In the genomic region with DNA sequence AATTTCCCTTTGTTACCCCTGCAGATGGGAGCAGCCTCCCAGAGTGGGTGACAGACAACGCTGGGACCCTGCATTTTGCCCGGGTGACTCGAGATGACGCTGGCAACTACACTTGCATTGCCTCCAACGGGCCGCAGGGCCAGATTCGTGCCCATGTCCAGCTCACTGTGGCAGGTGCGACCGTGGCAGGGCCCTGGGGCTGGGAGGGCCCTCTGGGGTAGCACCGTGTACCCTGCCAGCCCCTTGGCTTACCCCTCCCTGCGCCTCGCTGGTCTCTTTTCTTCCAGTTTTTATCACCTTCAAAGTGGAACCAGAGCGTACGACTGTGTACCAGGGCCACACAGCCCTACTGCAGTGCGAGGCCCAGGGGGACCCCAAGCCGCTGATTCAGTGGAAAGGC, we compare ENCODE assay signal across 8 cellular contexts.
"Had no signal": no experiment of that assay in that cellular context is flagged by ENCODE, and none has a peak within 500 bp of the region (broad histone marks: within the 10 kb centered on the region; RNA-seq: fewer than 3 reads in every experiment).

No MANE protein-coding gene starts in this region.

- H3K27me3 Mint-ChIP-seq: activated CD4-positive, alpha-beta memory T cell treated with anti-CD3 and anti-CD28 coated beads, Interleukin-2, amount 10 ng/mL, durations not matched to agents 7 days and 5 days had no signal

- ATAC-seq: left lobe of liver, upper lobe of right lung, WTC11 had no signal

- H3K9me3 Mint-ChIP-seq: activated CD4-positive, alpha-beta memory T cell treated with anti-CD3 and anti-CD28 coated beads, Interleukin-2, amount 10 ng/mL, durations not matched to agents 7 days and 5 days; WTC11 had no signal

- H3K27ac Mint-ChIP-seq: activated CD4-positive, alpha-beta memory T cell treated with anti-CD3 and anti-CD28 coated beads, Interleukin-2, amount 10 ng/mL, durations not matched to agents 7 days and 5 days; WTC11 had no signal

- DNase-seq: activated CD4-positive, alpha-beta memory T cell treated with anti-CD3 and anti-CD28 coated beads, Interleukin-2, amount 10 ng/mL, durations not matched to agents 7 days and 5 days; activated CD4-positive, alpha-beta T cell treated with anti-CD3 and anti-CD28 coated beads for 4 hours; dorsolateral prefrontal cortex; stimulated activated CD4-positive, alpha-beta T cell treated with anti-CD3 and anti-CD28 coated beads, Interleukin-12 subunit alpha, Interleukin-12 subunit beta, amount 100 ng/mL, for 4 hours; stimulated activated CD4-positive, alpha-beta T cell treated with anti-CD3 and anti-CD28 coated beads, Interleukin-2, amount 100 ng/mL, for 24 hours; upper lobe of right lung had no signal

- H3K4me3 Mint-ChIP-seq: activated CD4-positive, alpha-beta memory T cell treated with anti-CD3 and anti-CD28 coated beads, Interleukin-2, amount 10 ng/mL, durations not matched to agents 7 days and 5 days; WTC11 had no signal
